In the genomic region with DNA sequence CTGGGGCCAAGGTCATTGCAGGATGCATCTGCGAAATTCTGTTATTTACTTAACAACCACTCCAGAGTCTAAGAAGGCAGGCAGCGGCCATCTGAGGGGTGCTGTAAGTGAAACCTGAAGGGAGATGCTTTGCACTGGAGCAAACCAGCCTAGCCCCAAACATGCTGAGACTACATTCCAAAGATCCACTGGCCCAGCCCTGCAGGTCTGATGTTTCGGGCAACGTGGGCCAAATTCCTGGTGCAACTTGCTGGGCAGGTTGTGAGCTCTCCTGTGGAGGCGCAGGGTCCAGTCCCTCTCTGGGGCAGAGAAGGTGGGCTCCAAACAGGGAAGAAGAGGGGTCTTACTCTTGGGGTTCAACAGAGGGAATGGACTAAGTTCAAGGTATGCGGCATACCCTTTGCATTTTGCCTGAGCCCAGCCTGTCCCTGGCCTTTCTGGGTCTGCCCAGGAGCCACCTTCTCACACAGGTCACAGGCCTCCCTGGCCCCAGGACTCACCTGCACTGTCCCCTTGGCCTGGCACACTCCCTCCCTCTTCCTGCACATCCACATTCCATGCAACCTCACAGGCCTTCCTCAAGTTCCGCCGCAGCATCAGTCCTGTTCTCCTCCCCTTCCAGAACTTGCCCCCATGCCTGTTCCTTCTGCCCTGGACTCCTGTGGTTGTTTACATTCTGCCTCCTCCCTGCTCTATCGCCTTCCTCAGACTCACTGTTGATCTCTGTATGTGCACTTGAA, we compare ENCODE assay signal across 16 cellular contexts. TPM values are rescaled to one million over a fixed set of nuclear protein-coding genes. Genes with fewer than 3 reads are reported as not detected.
"Had no signal": no experiment of that assay in that cellular context is flagged by ENCODE, and none has a peak within 500 bp of the region (broad histone marks: within the 10 kb centered on the region; RNA-seq: fewer than 3 reads in every experiment).

No MANE protein-coding gene starts in this region.

- H3K79me2 ChIP-seq: hepatocyte had no signal

- H3K27ac Mint-ChIP-seq: activated CD4-positive, alpha-beta memory T cell treated with anti-CD3 and anti-CD28 coated beads for 36 hours; activated naive CD8-positive, alpha-beta T cell treated with anti-CD3 and anti-CD28 coated beads, Interleukin-2, amount 50 U/mL, for 24 hours; stimulated activated naive CD8-positive, alpha-beta T cell treated with anti-CD3 and anti-CD28 coated beads, Interleukin-15, Interleukin-2, amounts not matched to agents 100 ng/mL and 50 ng/mL, for 24 hours; T-helper 2 cell treated with Interferon-gamma antibody and Interleukin-4, amounts not matched to agents 5 μg/mL and 100 μg/mL, for 36 hours had no signal

- H3K36me3 Mint-ChIP-seq: activated CD4-positive, alpha-beta memory T cell treated with anti-CD3 and anti-CD28 coated beads for 36 hours had no signal

- H3K27me3 Mint-ChIP-seq: activated CD4-positive, alpha-beta memory T cell treated with anti-CD3 and anti-CD28 coated beads for 36 hours had no signal

- H2AFZ ChIP-seq: hepatocyte had no signal

- H3K27ac ChIP-seq: coronary artery, hepatocyte, pancreas, thoracic aorta, uterus had no signal

- H3K4me3 ChIP-seq: coronary artery, hepatocyte, lung, pancreas, thoracic aorta, uterus had no signal

- H3K9me3 ChIP-seq: pancreas, thoracic aorta, uterus had no signal

- H3K4me3 Mint-ChIP-seq: activated CD4-positive, alpha-beta memory T cell treated with anti-CD3 and anti-CD28 coated beads for 36 hours; activated naive CD8-positive, alpha-beta T cell treated with anti-CD3 and anti-CD28 coated beads, Interleukin-2, amount 50 U/mL, for 24 hours; stimulated activated naive CD8-positive, alpha-beta T cell treated with anti-CD3 and anti-CD28 coated beads, Interleukin-15, Interleukin-2, amounts not matched to agents 100 ng/mL and 50 ng/mL, for 24 hours; T-helper 2 cell treated with Interferon-gamma antibody and Interleukin-4, amounts not matched to agents 5 μg/mL and 100 μg/mL, for 36 hours had no signal

- ATAC-seq: activated CD4-positive, CD25-positive, alpha-beta regulatory T cell treated with anti-CD3 and anti-CD28 coated beads, Interleukin-2, amount 50 U/mL, for 24 hours; activated naive CD8-positive, alpha-beta T cell treated with anti-CD3 and anti-CD28 coated beads, Interleukin-2, amount 50 U/mL, for 24 hours; pancreas had no signal

- DNase-seq: activated CD4-positive, alpha-beta memory T cell treated with anti-CD3 and anti-CD28 coated beads for 36 hours; activated CD8-positive, alpha-beta memory T cell treated with anti-CD3 and anti-CD28 coated beads, Interleukin-2, amount 50 U/mL, for 4 hours; activated naive CD8-positive, alpha-beta T cell treated with anti-CD3 and anti-CD28 coated beads, Interleukin-2, amount 50 U/mL, for 24 hours; effector CD8-positive, alpha-beta T cell; pancreas; stimulated activated CD4-positive, alpha-beta T cell treated with anti-CD3 and anti-CD28 coated beads, Interleukin-15, amount 100 ng/mL, for 24 hours; stimulated activated CD4-positive, alpha-beta T cell treated with anti-CD3 and anti-CD28 coated beads, Interleukin-4, amount 100 ng/mL, for 24 hours; uterus had no signal

- H3K9me3 Mint-ChIP-seq: activated CD4-positive, alpha-beta memory T cell treated with anti-CD3 and anti-CD28 coated beads for 36 hours; activated naive CD8-positive, alpha-beta T cell treated with anti-CD3 and anti-CD28 coated beads, Interleukin-2, amount 50 U/mL, for 24 hours; stimulated activated naive CD8-positive, alpha-beta T cell treated with anti-CD3 and anti-CD28 coated beads, Interleukin-15, Interleukin-2, amounts not matched to agents 100 ng/mL and 50 ng/mL, for 24 hours; T-helper 2 cell treated with Interferon-gamma antibody and Interleukin-4, amounts not matched to agents 5 μg/mL and 100 μg/mL, for 36 hours had no signal

- H3K4me1 ChIP-seq: uterus had no signal

- H3K4me2 ChIP-seq: hepatocyte had no signal

- H3K36me3 ChIP-seq: pancreas, thoracic aorta, uterus had no signal

RNA-seq across cellular contexts. Expression of gene MAL, which starts 5.1 kb away (rescaled TPM):
- total RNA-seq: thoracic aorta had no signal
- polyA plus RNA-seq: hepatocyte, neural cell had no signal
